In the genomic region with DNA sequence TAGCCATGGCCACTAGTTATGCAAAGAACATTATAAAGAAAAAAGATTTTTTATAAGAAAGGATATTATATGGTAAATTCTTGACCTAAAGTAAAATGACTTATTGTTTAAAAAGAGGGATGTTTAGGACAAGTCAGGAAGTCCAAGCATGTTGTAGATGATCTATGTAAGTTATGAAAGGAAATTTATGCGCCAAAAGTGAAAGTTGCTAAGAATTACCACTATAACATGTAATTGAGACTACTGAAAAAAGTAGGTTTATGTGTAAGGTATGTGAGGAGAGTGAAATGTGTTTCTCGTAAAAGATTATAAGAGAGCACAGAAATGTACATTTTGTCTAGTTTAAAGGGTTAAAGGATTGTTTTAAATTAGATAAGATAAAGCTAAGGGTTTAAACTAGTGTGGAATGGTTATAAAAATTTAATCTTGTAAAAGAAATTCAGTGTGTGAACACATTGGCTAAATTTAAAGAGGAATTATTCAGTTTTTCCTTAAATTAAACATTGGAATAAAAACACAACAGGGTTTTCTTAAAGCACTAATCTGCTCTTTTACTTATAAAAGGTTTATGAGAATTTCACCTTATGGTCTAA, we compare ENCODE assay signal across 29 cellular contexts.
DNase-seq lines count a peak whose midpoint lies in the region; ATAC-seq and TF ChIP-seq lines count a peak whose summit lies in the region.
"Had no signal": no experiment of that assay in that cellular context is flagged by ENCODE, and none has a peak within 500 bp of the region (broad histone marks: within the 10 kb centered on the region; RNA-seq: fewer than 3 reads in every experiment).

No MANE protein-coding gene starts in this region.

- H3K4me3 Mint-ChIP-seq in neural progenitor cell (no peak overlapping the region), WTC11 (no peak overlapping the region)
- H3K4me3 Mint-ChIP-seq: activated CD4-positive, alpha-beta memory T cell treated with anti-CD3 and anti-CD28 coated beads for 36 hours; central memory CD8-positive, alpha-beta T cell; endodermal cell; naive B cell; stimulated activated effector memory CD8-positive, alpha-beta T cell treated with anti-CD3 and anti-CD28 coated beads, Interleukin-12 subunit alpha, Interleukin-12 subunit beta, amount 100 ng/mL, for 72 hours; T-helper 1 cell treated with Interleukin-12 subunit alpha and Interleukin-12 subunit beta and Interleukin-4 antibody, amounts not matched to agents 30 μg/mL and 1 μg/mL, for 36 hours had no signal

- TF ChIP-seq EP300 in esophagus muscularis mucosa (IDR thresholded peaks at IDR 0.05), result no peak

- H3K4me3 ChIP-seq in SK-N-MC (no peak overlapping the region), neural progenitor cell (no peak overlapping the region), esophagus muscularis mucosa (no peak overlapping the region)
- H3K4me3 ChIP-seq: esophagus squamous epithelium, heart left ventricle, tibial nerve had no signal

- H3K36me3 ChIP-seq in SK-N-MC (ENCODE audit: insufficient read depth, low read length) (no peaks in the 10 kb centered on the region), neural progenitor cell (no peaks in the 10 kb centered on the region), esophagus muscularis mucosa (no peaks in the 10 kb centered on the region)
- H3K36me3 ChIP-seq: esophagus squamous epithelium, heart left ventricle, tibial nerve had no signal

- H3F3A ChIP-seq in neural progenitor cell (ENCODE audit: low read depth), result no peaks in the 10 kb centered on the region

- H3K4me2 ChIP-seq in neural progenitor cell, result no peak overlapping the region

- ATAC-seq in WTC11, result no peak
- ATAC-seq: heart left ventricle; SK-N-SH treated with all-trans-retinoic acid at 6 μM for 48 hours; stimulated activated effector memory CD8-positive, alpha-beta T cell treated with anti-CD3 and anti-CD28 coated beads, Interleukin-12 subunit alpha, Interleukin-12 subunit beta, amount 100 ng/mL, for 72 hours had no signal

- CTCF ChIA-PET in WTC11 (lab: Charles Lee), result no interaction called here

- no peak for TF ChIP-seq CTCF in neural progenitor cell (IDR thresholded peaks at IDR 0.05)
- TF ChIP-seq CTCF in WTC11 (IDR thresholded peaks at IDR 0.05), result no peak
- no peak for TF ChIP-seq CTCF in esophagus muscularis mucosa (IDR thresholded peaks at IDR 0.05)

- DNase-seq in NCI-H748 (lab: John Stamatoyannopoulos, UW; ENCODE audit: unreplicated experiment) (peak; percentile 20), NCI-H748 treated with DMSO at 0.1 percent for 48 hours (lab: John Stamatoyannopoulos, UW) (no peak), LHCN-M2 (ENCODE audit: low read depth) (peak; percentile 13), SK-N-MC (ENCODE audit: low read depth, low spot score) (peak; percentile 10), neural progenitor cell (ENCODE audit: low spot score) (peak; percentile 39), HT-29 (ENCODE audit: low spot score) (no peak), WTC11 (ENCODE audit: low spot score) (no peak), esophagus muscularis mucosa (ENCODE audit: extremely low spot score) (no peak)
- DNase-seq: ACHN; activated CD4-positive, alpha-beta memory T cell treated with anti-CD3 and anti-CD28 coated beads for 36 hours; activated naive CD4-positive, alpha-beta T cell; DMS79; endodermal cell; esophagus squamous epithelium; foreskin melanocyte; GF-D8; heart left ventricle; midbrain; naive B cell; NCI-H1417 treated with DMSO at 0.1 percent for 48 hours; NCI-H2081; NCI-H446; occipital lobe; stimulated activated CD4-positive, alpha-beta T cell treated with anti-CD3 and anti-CD28 coated beads, Interleukin-4, amount 100 ng/mL, for 4 hours had no signal

- intact Hi-C loops in esophagus muscularis mucosa (cut with DNase I), result no loop called here

- H3K9ac ChIP-seq in SK-N-MC (ENCODE audit: insufficient read length), result no peak overlapping the region
- no peak overlapping the region for H3K9ac ChIP-seq in neural progenitor cell

- 84% methylated on average over 2 of the region's 2 CpGs for WGBS in esophagus muscularis mucosa

- H3K9me3 Mint-ChIP-seq in neural progenitor cell (peaks cover 6% of the 10 kb centered on the region), WTC11 (peaks cover 68% of the 10 kb centered on the region)

- TF ChIP-seq POLR2A in esophagus muscularis mucosa (IDR thresholded peaks at IDR 0.05; ENCODE audit: low read depth), result no peak

- H3K27ac ChIP-seq in SK-N-MC (no peak overlapping the region), neural progenitor cell (no peak overlapping the region), esophagus muscularis mucosa (replicated peaks in 1 of 4) (no peak overlapping the region)
- H3K27ac ChIP-seq: esophagus squamous epithelium, heart left ventricle, tibial nerve had no signal

- H3K79me2 ChIP-seq in neural progenitor cell (ENCODE audit: low read depth), result no peaks in the 10 kb centered on the region

- H3K9me3 ChIP-seq in SK-N-MC (ENCODE audit: low read depth, low read length) (0 out of 2 replicates have a peak, but pooled peaks cover 2% of the 10 kb centered on the region), neural progenitor cell (ENCODE audit: low read depth) (peaks cover 12% of the 10 kb centered on the region), esophagus muscularis mucosa (no peaks in the 10 kb centered on the region)

- no peaks in the 10 kb centered on the region for H4K20me1 ChIP-seq in neural progenitor cell (ENCODE audit: low read depth)

- H2AFZ ChIP-seq in neural progenitor cell (replicated peaks), result no peak overlapping the region

- H3K4me1 ChIP-seq in neural progenitor cell (no peaks in the 10 kb centered on the region), esophagus muscularis mucosa (no peaks in the 10 kb centered on the region)
- H3K4me1 ChIP-seq: esophagus squamous epithelium, heart left ventricle, tibial nerve had no signal

- no peaks in the 10 kb centered on the region for H3K27me3 ChIP-seq in neural progenitor cell
- H3K27me3 ChIP-seq in esophagus muscularis mucosa, result no peaks in the 10 kb centered on the region
- H3K27me3 ChIP-seq: esophagus squamous epithelium, heart left ventricle, tibial nerve had no signal

- H3K36me3 Mint-ChIP-seq in neural progenitor cell (peaks cover 1% of the 10 kb centered on the region), WTC11 (peaks cover 43% of the 10 kb centered on the region)
- H3K36me3 Mint-ChIP-seq: activated CD4-positive, alpha-beta memory T cell treated with anti-CD3 and anti-CD28 coated beads for 36 hours; naive B cell; stimulated activated effector memory CD8-positive, alpha-beta T cell treated with anti-CD3 and anti-CD28 coated beads, Interleukin-12 subunit alpha, Interleukin-12 subunit beta, amount 100 ng/mL, for 72 hours had no signal

- no peaks in the 10 kb centered on the region for H3K4me1 Mint-ChIP-seq in neural progenitor cell
- H3K4me1 Mint-ChIP-seq in WTC11, result no peaks in the 10 kb centered on the region
- H3K4me1 Mint-ChIP-seq: central memory CD8-positive, alpha-beta T cell; endodermal cell; naive B cell; stimulated activated effector memory CD8-positive, alpha-beta T cell treated with anti-CD3 and anti-CD28 coated beads, Interleukin-12 subunit alpha, Interleukin-12 subunit beta, amount 100 ng/mL, for 72 hours had no signal

- POLR2A ChIA-PET in WTC11 (lab: Charles Lee), result no interaction called here

- H3K27ac Mint-ChIP-seq in neural progenitor cell (no peak overlapping the region), WTC11 (no peak overlapping the region)
- H3K27ac Mint-ChIP-seq: activated CD4-positive, alpha-beta memory T cell treated with anti-CD3 and anti-CD28 coated beads for 36 hours; endodermal cell; naive B cell; stimulated activated effector memory CD8-positive, alpha-beta T cell treated with anti-CD3 and anti-CD28 coated beads, Interleukin-12 subunit alpha, Interleukin-12 subunit beta, amount 100 ng/mL, for 72 hours; T-helper 1 cell treated with Interleukin-12 subunit alpha and Interleukin-12 subunit beta and Interleukin-4 antibody, amounts not matched to agents 30 μg/mL and 1 μg/mL, for 36 hours had no signal

- peaks cover 2% of the 10 kb centered on the region for H3K27me3 Mint-ChIP-seq in neural progenitor cell (ENCODE audit: insufficient read depth, low read depth)
- 0 out of 2 replicates have a peak, but pooled peaks cover 2% of the 10 kb centered on the region for H3K27me3 Mint-ChIP-seq in WTC11 (ENCODE audit: low read depth)
- H3K27me3 Mint-ChIP-seq: activated CD4-positive, alpha-beta memory T cell treated with anti-CD3 and anti-CD28 coated beads for 36 hours; central memory CD8-positive, alpha-beta T cell; naive B cell had no signal

TF ChIP-seq in WTC11, 78 proteins besides CTCF, POLR2A, EP300 and RAD21 (continues in another document):
- TF ChIP-seq, protein P1, sequence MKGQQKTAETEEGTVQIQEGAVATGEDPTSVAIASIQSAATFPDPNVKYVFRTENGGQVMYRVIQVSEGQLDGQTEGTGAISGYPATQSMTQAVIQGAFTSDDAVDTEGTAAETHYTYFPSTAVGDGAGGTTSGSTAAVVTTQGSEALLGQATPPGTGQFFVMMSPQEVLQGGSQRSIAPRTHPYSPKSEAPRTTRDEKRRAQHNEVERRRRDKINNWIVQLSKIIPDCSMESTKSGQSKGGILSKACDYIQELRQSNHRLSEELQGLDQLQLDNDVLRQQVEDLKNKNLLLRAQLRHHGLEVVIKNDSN (CRISPR knock-in tag; IDR thresholded peaks at IDR 0.05), result no peak
- TF ChIP-seq, protein P2, sequence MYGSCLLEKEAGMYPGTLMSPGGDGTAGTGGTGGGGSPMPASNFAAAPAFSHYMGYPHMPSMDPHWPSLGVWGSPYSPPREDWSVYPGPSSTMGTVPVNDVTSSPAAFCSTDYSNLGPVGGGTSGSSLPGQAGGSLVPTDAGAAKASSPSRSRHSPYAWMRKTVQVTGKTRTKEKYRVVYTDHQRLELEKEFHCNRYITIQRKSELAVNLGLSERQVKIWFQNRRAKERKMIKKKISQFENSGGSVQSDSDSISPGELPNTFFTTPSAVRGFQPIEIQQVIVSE (CRISPR knock-in tag; IDR thresholded peaks at IDR 0.05; ENCODE audit: borderline replicate concordance), result no peak
- TF ChIP-seq, protein P3, sequence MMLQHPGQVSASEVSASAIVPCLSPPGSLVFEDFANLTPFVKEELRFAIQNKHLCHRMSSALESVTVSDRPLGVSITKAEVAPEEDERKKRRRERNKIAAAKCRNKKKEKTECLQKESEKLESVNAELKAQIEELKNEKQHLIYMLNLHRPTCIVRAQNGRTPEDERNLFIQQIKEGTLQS (CRISPR knock-in tag; conservative IDR thresholded peaks at IDR 0.05), result no peak

Comparison
In these comparisons a context has a peak if more than half of its experiments do, and no peak if none do; other contexts are left out.
1. DNase-seq: peak in NCI-H748 (single experiment), LHCN-M2 (single experiment), SK-N-MC (single experiment) and neural progenitor cell (single experiment); none in NCI-H748 treated with DMSO at 0.1 percent for 48 hours (single experiment), HT-29 (single experiment), WTC11 (single experiment) and esophagus muscularis mucosa (single experiment).